ENCODE assay signal across 8 cellular contexts in the genomic region with DNA sequence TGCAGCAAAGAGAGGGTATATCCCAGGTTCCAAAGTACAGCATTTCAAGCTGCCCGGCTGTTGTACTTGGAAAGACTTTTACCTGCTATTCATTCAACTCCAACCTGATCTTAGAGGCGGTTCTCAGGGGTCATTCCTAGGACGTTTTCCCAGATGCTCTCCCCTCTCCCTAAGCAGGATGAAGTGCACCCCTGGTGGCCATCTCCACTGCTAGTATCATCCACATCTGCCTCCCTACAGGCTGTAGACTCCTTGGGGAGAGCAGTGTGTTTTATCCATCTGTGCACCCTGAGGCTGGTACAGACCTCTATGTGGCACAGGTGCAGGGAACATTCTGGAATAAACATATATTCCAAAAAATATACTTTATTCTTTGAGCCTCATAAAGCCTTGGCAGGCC. TPM values are rescaled to one million over a fixed set of nuclear protein-coding genes. Genes with fewer than 3 reads are reported as not detected.
DNase-seq lines count a peak whose midpoint lies in the region; ATAC-seq and TF ChIP-seq lines count a peak whose summit lies in the region.
"Had no signal": no experiment of that assay in that cellular context is flagged by ENCODE, and none has a peak within 500 bp of the region (broad histone marks: within the 10 kb centered on the region; RNA-seq: fewer than 3 reads in every experiment).

No MANE protein-coding gene starts in this region.

- H3K36me3 Mint-ChIP-seq in endodermal cell (ENCODE audit: low read depth), result no peaks in the 10 kb centered on the region

- H3K4me1 Mint-ChIP-seq in endodermal cell, result no peaks in the 10 kb centered on the region
- peaks cover 28% of the 10 kb centered on the region for H3K4me1 Mint-ChIP-seq in stimulated activated naive CD8-positive, alpha-beta T cell treated with anti-CD3 and anti-CD28 coated beads, Interleukin-15, amount 100 ng/mL, for 72 hours

- H3K36me3 ChIP-seq in endodermal cell (ENCODE audit: control insufficient read depth, insufficient read depth, low read length) (no peaks in the 10 kb centered on the region), psoas muscle (ENCODE audit: insufficient read depth in 1 of 2, low read depth in 1 of 2) (peaks cover 0 to 14% of the 10 kb centered on the region in 2 donors)
- H3K36me3 ChIP-seq: gastroesophageal sphincter had no signal

- no peak overlapping the region for H3K9ac ChIP-seq in endodermal cell (ENCODE audit: extremely low read depth, low read length, poor library complexity, severe bottlenecking)

- H3K4me1 ChIP-seq in endodermal cell (ENCODE audit: control insufficient read depth, insufficient read depth, low read length), result no peaks in the 10 kb centered on the region
- H3K4me1 ChIP-seq in psoas muscle, result peaks cover 22% of the 10 kb centered on the region
- H3K4me1 ChIP-seq: gastroesophageal sphincter had no signal

- no peak for TF ChIP-seq POLR2A in NB4 (IDR thresholded peaks at IDR 0.05; ENCODE audit: extremely low read depth, insufficient read length)

- intact Hi-C loops in psoas muscle (cut with DNase I), result loop anchor here (2.0 to 5.0 kb wide), 3 partner anchors 28 to 80 kb away; no protein-coding TSS in a partner anchor

- 54 to 70% methylated on average over 2 to 3 of the region's 3 CpGs for WGBS in endodermal cell (ENCODE audit: insufficient coverage in 1 of 2, insufficient read length in 1 of 2), 2 experiments
- 39 to 46% (median 43%) methylated on average over 3 of the region's 3 CpGs for WGBS in psoas muscle, 3 donors

- no peak for DNase-seq in GM12865 (ENCODE audit: low read depth)
- DNase-seq in NB4 (ENCODE audit: low read depth), result no peak
- peak; percentile 77 for DNase-seq in endodermal cell
- no peak for DNase-seq in psoas muscle
- DNase-seq in stimulated activated naive CD8-positive, alpha-beta T cell treated with anti-CD3 and anti-CD28 coated beads, Interleukin-15, amount 100 ng/mL, for 72 hours, result no peak
- no peak for DNase-seq in ureter (ENCODE audit: low spot score)
- no peak for DNase-seq in omental fat pad (ENCODE audit: low spot score)

- H3K9me3 Mint-ChIP-seq in endodermal cell, result no peaks in the 10 kb centered on the region
- H3K9me3 Mint-ChIP-seq in stimulated activated naive CD8-positive, alpha-beta T cell treated with anti-CD3 and anti-CD28 coated beads, Interleukin-15, amount 100 ng/mL, for 72 hours, result no peaks in the 10 kb centered on the region

- no peaks in the 10 kb centered on the region for H3K27me3 ChIP-seq in endodermal cell (ENCODE audit: control insufficient read depth, insufficient read depth, low read length, poor library complexity, severe bottlenecking)
- no peaks in the 10 kb centered on the region for H3K27me3 ChIP-seq in psoas muscle (ENCODE audit: insufficient read depth in 3 of 3, low read length in 2 of 3)
- H3K27me3 ChIP-seq: gastroesophageal sphincter had no signal

- H3K27ac ChIP-seq in endodermal cell (ENCODE audit: low read depth, low read length) (no peak overlapping the region), psoas muscle (peak overlapping the region; percentile 18)
- H3K27ac ChIP-seq: gastroesophageal sphincter had no signal

- H3K27me3 Mint-ChIP-seq in endodermal cell (ENCODE audit: insufficient read depth), result no peaks in the 10 kb centered on the region
- H3K27me3 Mint-ChIP-seq in stimulated activated naive CD8-positive, alpha-beta T cell treated with anti-CD3 and anti-CD28 coated beads, Interleukin-15, amount 100 ng/mL, for 72 hours, result peaks cover 30% of the 10 kb centered on the region

- TF ChIP-seq CTCF in GM12865 (IDR thresholded peaks at IDR 0.05; ENCODE audit: insufficient read depth, low read depth, low read length, missing control alignments) (peak; percentile 13), NB4 (IDR thresholded peaks at IDR 0.05; ENCODE audit: low read depth, low read length) (peak; percentile 19), endodermal cell (conservative IDR thresholded peaks at IDR 0.05) (no peak), psoas muscle (IDR thresholded peaks at IDR 0.05) (no peak), omental fat pad (IDR thresholded peaks at IDR 0.05) (no peak)

- peak overlapping the region; percentile 46 for H3K27ac Mint-ChIP-seq in endodermal cell
- peak overlapping the region in 1 of 2 donors; percentile 66 for H3K27ac Mint-ChIP-seq in stimulated activated naive CD8-positive, alpha-beta T cell treated with anti-CD3 and anti-CD28 coated beads, Interleukin-15, amount 100 ng/mL, for 72 hours

- H3K9me3 ChIP-seq in endodermal cell (ENCODE audit: control insufficient read depth, low read length) (no peaks in the 10 kb centered on the region), psoas muscle (no peaks in the 10 kb centered on the region)
- H3K9me3 ChIP-seq: gastroesophageal sphincter had no signal

- H3K4me3 Mint-ChIP-seq in endodermal cell, result no peak overlapping the region
- peak overlapping the region in 1 of 2 donors; percentile 33 for H3K4me3 Mint-ChIP-seq in stimulated activated naive CD8-positive, alpha-beta T cell treated with anti-CD3 and anti-CD28 coated beads, Interleukin-15, amount 100 ng/mL, for 72 hours

- H3K4me3 ChIP-seq in GM12865 (ENCODE audit: low read depth, low read length), result no peak overlapping the region
- no peak overlapping the region for H3K4me3 ChIP-seq in NB4 (ENCODE audit: low read depth, low read length)
- no peak overlapping the region for H3K4me3 ChIP-seq in endodermal cell (ENCODE audit: low read length)
- no peak overlapping the region for H3K4me3 ChIP-seq in psoas muscle
- H3K4me3 ChIP-seq: gastroesophageal sphincter had no signal

- ATAC-seq in psoas muscle (peak in 1 of 4 donors; percentile 23), omental fat pad (ENCODE audit: low FRiP score) (no peak)
- ATAC-seq in stimulated activated naive CD8-positive, alpha-beta T cell treated with anti-CD3 and anti-CD28 coated beads, Interleukin-15, amount 100 ng/mL, for 72 hours, result no peak

RNA-seq across cellular contexts. Expression of a gene that starts 56.8 kb away (rescaled TPM):
- total RNA-seq in endodermal cell, result 1 to 10 TPM; 2.7 to 4.6 TPM
- polyA plus RNA-seq in endodermal cell (2013, experiment 1 of 2), result 1.1 TPM
- 1.1 TPM for polyA plus RNA-seq in endodermal cell (2013, experiment 2 of 2)
- total RNA-seq in psoas muscle, result 10 to 100 TPM in 3 of 4 donors, 1 to 10 TPM in 1; 8.8 to 80.2 (median 43.4) TPM
- 100 to 1,000 TPM in 1 of 3 donors, 10 to 100 TPM in 2; 14.2 to 130 (median 72.4) TPM for polyA plus RNA-seq in psoas muscle
- total RNA-seq in ureter, result 36.4 TPM
- 10 to 100 TPM in 2 of 4 donors, 1 to 10 TPM in 2; 4.1 to 14.6 (median 7.8) TPM for total RNA-seq in omental fat pad

Comparison
In these comparisons a context has a peak if more than half of its experiments do, and no peak if none do; other contexts are left out.
1. CTCF ChIP-seq: peak in GM12865 (single experiment) and NB4 (single experiment); none in endodermal cell (single experiment), psoas muscle (single experiment) and omental fat pad (0 of 3).